In genomic region chr1:202034683-202035462, GRCh38 we compare ENCODE assay signal across 8 cellular contexts. TPM values are rescaled to one million over a fixed set of nuclear protein-coding genes. Genes with fewer than 3 reads are reported as not detected.
DNase-seq lines count a peak whose midpoint lies in the region; TF ChIP-seq lines count a peak whose summit lies in the region.

No MANE protein-coding gene starts in this region.

- peak overlapping the region; percentile 80 to 93 for H3K27ac ChIP-seq in liver (ENCODE audit: low read depth in 1 of 2, low read length in 2 of 2)

- peak overlapping the region; percentile 5 to 44 for H3K9ac ChIP-seq in liver (ENCODE audit: low read depth in 1 of 2, low read length in 2 of 2)

- peaks cover 11% of the 10 kb centered on the region for H3K27me3 Mint-ChIP-seq in brain

- DNase-seq in GM13977 (ENCODE audit: low spot score) = peak; percentile 32
- DNase-seq in LNCaP clone FGC (ENCODE audit: low read depth) = peak; percentile 87
- DNase-seq in SW 1271 (lab: John Stamatoyannopoulos, UW) = no peak
- no peak for DNase-seq in G401 (ENCODE audit: low spot score)
- DNase-seq in activated CD8-positive, alpha-beta memory T cell treated with anti-CD3 and anti-CD28 coated beads for 24 hours = no peak
- DNase-seq in stimulated activated CD8-positive, alpha-beta memory T cell treated with anti-CD3 and anti-CD28 coated beads, Interleukin-4, amount 100 ng/mL, for 48 hours = no peak

- 40% methylated on average over 20 of the region's 20 CpGs for WGBS in liver

- no peaks in the 10 kb centered on the region for H3K36me3 ChIP-seq in liver (ENCODE audit: control insufficient read depth in 4 of 4, insufficient read depth in 3 of 4, low read depth in 1 of 4, low read length in 3 of 4)

- H3K4me3 ChIP-seq in LNCaP clone FGC (ENCODE audit: low read depth, low read length) (no peak overlapping the region), liver (ENCODE audit: low read depth in 1 of 3, low read length in 3 of 3) (peak overlapping the region in 1 of 3 donors; percentile 35)

- in situ Hi-C loops in GM13977 (cut with MboI; ENCODE audit: low pct_unique_long_range_greater_than_20kb, low sequenced_read_pairs, unreplicated experiment) (no loop called here), G401 (cut with HindIII; ENCODE audit: low sequenced_read_pairs) (no loop called here)

- TF ChIP-seq RAD21 in liver (IDR thresholded peaks at IDR 0.05) = peak in 1 of 2 donors; percentile 23

- peak overlapping the region in 3 of 5 experiments; percentile 51 to 75 (median 52) for H3K27ac Mint-ChIP-seq in brain

- H3K4me3 Mint-ChIP-seq in brain = no peak overlapping the region

- H3K27me3 ChIP-seq in liver (ENCODE audit: control insufficient read depth in 4 of 4, insufficient read depth in 4 of 4, low read length in 3 of 4) = no peaks in the 10 kb centered on the region

- H3K9me3 ChIP-seq in liver (ENCODE audit: control insufficient read depth in 4 of 4, low read length in 3 of 4) = no peaks in the 10 kb centered on the region

- TF ChIP-seq CTCF in GM13977 (IDR thresholded peaks at IDR 0.05; ENCODE audit: extremely low read depth, insufficient read depth, missing control alignments) (no peak), LNCaP clone FGC (IDR thresholded peaks at IDR 0.05; ENCODE audit: control insufficient read depth, extremely low read depth, insufficient read depth) (no peak), brain (conservative IDR thresholded peaks at IDR 0.05) (no peak), liver (IDR thresholded peaks at IDR 0.05; ENCODE audit: low read depth, low read length, missing input control) (no peak)

- peaks cover 0 to 21% (median 9%) of the 10 kb centered on the region in 4 donors for H3K4me1 ChIP-seq in liver (ENCODE audit: control insufficient read depth in 4 of 4, insufficient read depth in 4 of 4, low read length in 3 of 4)

- H3K36me3 Mint-ChIP-seq in brain = no peaks in the 10 kb centered on the region

- no peaks in the 10 kb centered on the region for H3K4me1 Mint-ChIP-seq in brain

- peaks cover 0 to 3% (median 0%) of the 10 kb centered on the region in 5 experiments for H3K9me3 Mint-ChIP-seq in brain

TF ChIP-seq in liver, 16 proteins besides CTCF, POLR2A, EP300 and RAD21:
- peak; percentile 11 to 44 for TF ChIP-seq HNF4A (conservative IDR thresholded peaks at IDR 0.05)
- TF ChIP-seq, protein P1, sequence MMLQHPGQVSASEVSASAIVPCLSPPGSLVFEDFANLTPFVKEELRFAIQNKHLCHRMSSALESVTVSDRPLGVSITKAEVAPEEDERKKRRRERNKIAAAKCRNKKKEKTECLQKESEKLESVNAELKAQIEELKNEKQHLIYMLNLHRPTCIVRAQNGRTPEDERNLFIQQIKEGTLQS (IDR thresholded peaks at IDR 0.05) = peak; percentile 33
- TF ChIP-seq TAF1 (conservative IDR thresholded peaks at IDR 0.05) = no peak
- no peak for TF ChIP-seq NR2F2 (IDR thresholded peaks at IDR 0.05)
- no peak for TF ChIP-seq FOXA2 (IDR thresholded peaks at IDR 0.05)
- TF ChIP-seq JUND (IDR thresholded peaks at IDR 0.05) = peak; percentile 85 to 92
- TF ChIP-seq FOXA1 (IDR thresholded peaks at IDR 0.05) = no peak
- no peak for TF ChIP-seq HNF4G (IDR thresholded peaks at IDR 0.05)
- TF ChIP-seq, protein P2, sequence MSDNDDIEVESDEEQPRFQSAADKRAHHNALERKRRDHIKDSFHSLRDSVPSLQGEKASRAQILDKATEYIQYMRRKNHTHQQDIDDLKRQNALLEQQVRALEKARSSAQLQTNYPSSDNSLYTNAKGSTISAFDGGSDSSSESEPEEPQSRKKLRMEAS (IDR thresholded peaks at IDR 0.05) = no peak
- no peak for TF ChIP-seq GABPA (IDR thresholded peaks at IDR 0.05 in 1 of 2, conservative IDR thresholded peaks at IDR 0.05 in 1 of 2)
- peak; percentile 54 for TF ChIP-seq REST (IDR thresholded peaks at IDR 0.05)
- TF ChIP-seq SP1 (IDR thresholded peaks at IDR 0.05) = peak; percentile 47
- no peak for TF ChIP-seq EGR1 (IDR thresholded peaks at IDR 0.05; ENCODE audit: low read depth in 2 of 2)
- TF ChIP-seq RXRA (IDR thresholded peaks at IDR 0.05) = peak; percentile 41 to 72
- TF ChIP-seq YY1 (IDR thresholded peaks at IDR 0.05) = peak; percentile 26
- TF ChIP-seq, protein P3, sequence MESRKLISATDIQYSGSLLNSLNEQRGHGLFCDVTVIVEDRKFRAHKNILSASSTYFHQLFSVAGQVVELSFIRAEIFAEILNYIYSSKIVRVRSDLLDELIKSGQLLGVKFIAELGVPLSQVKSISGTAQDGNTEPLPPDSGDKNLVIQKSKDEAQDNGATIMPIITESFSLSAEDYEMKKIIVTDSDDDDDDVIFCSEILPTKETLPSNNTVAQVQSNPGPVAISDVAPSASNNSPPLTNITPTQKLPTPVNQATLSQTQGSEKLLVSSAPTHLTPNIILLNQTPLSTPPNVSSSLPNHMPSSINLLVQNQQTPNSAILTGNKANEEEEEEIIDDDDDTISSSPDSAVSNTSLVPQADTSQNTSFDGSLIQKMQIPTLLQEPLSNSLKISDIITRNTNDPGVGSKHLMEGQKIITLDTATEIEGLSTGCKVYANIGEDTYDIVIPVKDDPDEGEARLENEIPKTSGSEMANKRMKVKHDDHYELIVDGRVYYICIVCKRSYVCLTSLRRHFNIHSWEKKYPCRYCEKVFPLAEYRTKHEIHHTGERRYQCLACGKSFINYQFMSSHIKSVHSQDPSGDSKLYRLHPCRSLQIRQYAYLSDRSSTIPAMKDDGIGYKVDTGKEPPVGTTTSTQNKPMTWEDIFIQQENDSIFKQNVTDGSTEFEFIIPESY (IDR thresholded peaks at IDR 0.05) = no peak
TF ChIP-seq in liver: peak in this region for 7.

RNA-seq across cellular contexts. Expression of gene ELF3, which starts 24.5 kb away (rescaled TPM):
- polyA plus RNA-seq in brain (ENCODE audit: insufficient read depth, low read depth, low replicate concordance) (2.6 TPM), liver (10 to 100 TPM; 22.2 to 29.0 TPM)
- total RNA-seq in liver = 10 to 100 TPM; 10.1 to 38.7 TPM
- total RNA-seq in G401 (2014; rRNA removed; shearing (Covaris generic)) = 3.4 and 3.8 TPM in 2 replicates

RNA-seq across cellular contexts. Expression of gene RNPEP, which starts 52.4 kb away (rescaled TPM):
- 96.5 TPM for polyA plus RNA-seq in brain (ENCODE audit: insufficient read depth, low read depth, low replicate concordance)
- 10 to 100 TPM; 18.4 to 26.5 TPM for total RNA-seq in liver
- polyA plus RNA-seq in liver = 10 to 100 TPM; 16.3 to 23.6 TPM
- 60.2 and 79.5 TPM in 2 replicates for total RNA-seq in G401 (2014; rRNA removed; shearing (Covaris generic))

Comparison
In these comparisons a context has a peak if more than half of its experiments do, and no peak if none do; other contexts are left out.
1. DNase-seq: peak in GM13977 (single experiment) and LNCaP clone FGC (single experiment); none in SW 1271 (0 of 2), G401 (single experiment), activated CD8-positive, alpha-beta memory T cell treated with anti-CD3 and anti-CD28 coated beads for 24 hours (single experiment) and stimulated activated CD8-positive, alpha-beta memory T cell treated with anti-CD3 and anti-CD28 coated beads, Interleukin-4, amount 100 ng/mL, for 48 hours (single experiment).